1 cellular context compared by ENCODE assay signal in the genomic region with DNA sequence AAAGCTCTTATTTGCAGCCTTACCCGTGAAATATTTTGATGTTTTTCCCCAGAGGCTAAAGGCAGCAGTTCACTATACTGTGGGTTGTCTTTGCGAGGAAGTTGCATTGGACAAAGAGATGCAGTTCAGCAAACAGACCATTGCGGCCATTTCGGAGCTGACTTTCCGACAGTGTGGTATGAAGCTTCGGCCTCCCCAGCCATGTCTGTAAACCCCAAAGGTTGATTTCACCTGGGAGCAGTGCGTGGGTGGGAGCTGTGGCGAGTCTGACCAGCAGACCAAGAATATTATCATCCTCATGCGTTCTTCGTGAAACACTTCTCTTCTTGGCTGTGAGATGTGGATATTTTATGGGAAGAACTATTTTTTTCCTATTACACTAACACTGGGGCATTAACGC.
TF ChIP-seq lines count a peak whose summit lies in the region.

No MANE protein-coding gene starts in this region.

TF ChIP-seq in K562, 482 proteins besides CTCF, POLR2A, EP300 and RAD21:
- TF ChIP-seq POLR3A (IDR thresholded peaks at IDR 0.05; ENCODE audit: borderline replicate concordance, extremely low read depth, insufficient read depth, insufficient read length) (no peak), CXXC5 (CRISPR knock-in tag; IDR thresholded peaks at IDR 0.05) (no peak), ZNF696 (CRISPR knock-in tag; conservative IDR thresholded peaks at IDR 0.05) (no peak), EHMT2 (IDR thresholded peaks at IDR 0.05) (no peak), EGR1 (conservative IDR thresholded peaks at IDR 0.05) (peak; percentile 35; the same call in 1 of the 2 replicates), SMAD3 (CRISPR knock-in tag; conservative IDR thresholded peaks at IDR 0.05) (no peak), MEIS2 (IDR thresholded peaks at IDR 0.05; ENCODE audit: partially characterized antibody) (peak; percentile 0)
- TF ChIP-seq, protein P1, sequence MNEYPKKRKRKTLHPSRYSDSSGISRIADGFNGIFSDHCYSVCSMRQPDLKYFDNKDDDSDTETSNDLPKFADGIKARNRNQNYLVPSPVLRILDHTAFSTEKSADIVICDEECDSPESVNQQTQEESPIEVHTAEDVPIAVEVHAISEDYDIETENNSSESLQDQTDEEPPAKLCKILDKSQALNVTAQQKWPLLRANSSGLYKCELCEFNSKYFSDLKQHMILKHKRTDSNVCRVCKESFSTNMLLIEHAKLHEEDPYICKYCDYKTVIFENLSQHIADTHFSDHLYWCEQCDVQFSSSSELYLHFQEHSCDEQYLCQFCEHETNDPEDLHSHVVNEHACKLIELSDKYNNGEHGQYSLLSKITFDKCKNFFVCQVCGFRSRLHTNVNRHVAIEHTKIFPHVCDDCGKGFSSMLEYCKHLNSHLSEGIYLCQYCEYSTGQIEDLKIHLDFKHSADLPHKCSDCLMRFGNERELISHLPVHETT (CRISPR knock-in tag; conservative IDR thresholded peaks at IDR 0.05 in 1 of 2, IDR thresholded peaks at IDR 0.05 in 1 of 2) = no peak
- TF ChIP-seq, protein P2, sequence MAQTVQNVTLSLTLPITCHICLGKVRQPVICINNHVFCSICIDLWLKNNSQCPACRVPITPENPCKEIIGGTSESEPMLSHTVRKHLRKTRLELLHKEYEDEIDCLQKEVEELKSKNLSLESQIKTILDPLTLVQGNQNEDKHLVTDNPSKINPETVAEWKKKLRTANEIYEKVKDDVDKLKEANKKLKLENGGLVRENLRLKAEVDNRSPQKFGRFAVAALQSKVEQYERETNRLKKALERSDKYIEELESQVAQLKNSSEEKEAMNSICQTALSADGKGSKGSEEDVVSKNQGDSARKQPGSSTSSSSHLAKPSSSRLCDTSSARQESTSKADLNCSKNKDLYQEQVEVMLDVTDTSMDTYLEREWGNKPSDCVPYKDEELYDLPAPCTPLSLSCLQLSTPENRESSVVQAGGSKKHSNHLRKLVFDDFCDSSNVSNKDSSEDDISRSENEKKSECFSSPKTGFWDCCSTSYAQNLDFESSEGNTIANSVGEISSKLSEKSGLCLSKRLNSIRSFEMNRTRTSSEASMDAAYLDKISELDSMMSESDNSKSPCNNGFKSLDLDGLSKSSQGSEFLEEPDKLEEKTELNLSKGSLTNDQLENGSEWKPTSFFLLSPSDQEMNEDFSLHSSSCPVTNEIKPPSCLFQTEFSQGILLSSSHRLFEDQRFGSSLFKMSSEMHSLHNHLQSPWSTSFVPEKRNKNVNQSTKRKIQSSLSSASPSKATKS (CRISPR knock-in tag; IDR thresholded peaks at IDR 0.05) = no peak
